In the genomic region with DNA sequence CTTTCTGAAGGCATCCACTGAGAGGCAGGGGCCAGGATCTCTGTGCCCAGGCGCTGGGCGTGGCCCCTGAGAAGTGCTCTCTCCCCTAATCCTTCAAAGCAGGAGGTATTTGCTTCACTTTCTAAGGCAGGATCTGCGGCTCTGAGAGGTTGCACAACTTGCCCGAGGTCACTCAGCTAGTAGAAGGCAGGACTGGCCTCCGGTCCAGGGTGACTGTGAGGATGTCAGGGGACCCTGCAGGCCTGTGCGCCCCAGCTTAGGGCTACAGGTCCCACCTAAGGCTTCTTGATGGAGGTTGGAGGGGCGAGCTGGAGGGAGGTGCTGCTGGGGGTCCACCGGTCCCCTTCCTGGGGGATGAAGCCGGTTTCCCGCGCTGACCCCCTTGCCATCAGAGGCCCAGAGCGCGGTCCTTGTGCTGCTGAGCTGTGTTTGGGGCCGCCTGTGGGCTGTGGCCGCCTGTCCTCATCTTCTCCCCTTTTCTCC, we compare ENCODE assay signal across 9 cellular contexts. TPM values are rescaled to one million over a fixed set of nuclear protein-coding genes. Genes with fewer than 3 reads are reported as not detected.
DNase-seq lines count a peak whose midpoint lies in the region; ATAC-seq and TF ChIP-seq lines count a peak whose summit lies in the region.
"Had no signal": no experiment of that assay in that cellular context is flagged by ENCODE, and none has a peak within 500 bp of the region (broad histone marks: within the 10 kb centered on the region; RNA-seq: fewer than 3 reads in every experiment).

No MANE protein-coding gene starts in this region.

- H3K36me3 Mint-ChIP-seq in activated naive CD4-positive, alpha-beta T cell treated with anti-CD3 and anti-CD28 coated beads, Interleukin-2, amount 50 U/mL, for 72 hours, result no peaks in the 10 kb centered on the region

- no peak overlapping the region for H3K27ac Mint-ChIP-seq in activated naive CD4-positive, alpha-beta T cell treated with anti-CD3 and anti-CD28 coated beads, Interleukin-2, amount 50 U/mL, for 72 hours

- H3K4me3 ChIP-seq in GM12875 (ENCODE audit: low read depth, low read length), result peak overlapping the region; percentile 35
- no peak overlapping the region for H3K4me3 ChIP-seq in skin epidermis

- H3K9me3 Mint-ChIP-seq in activated naive CD4-positive, alpha-beta T cell treated with anti-CD3 and anti-CD28 coated beads, Interleukin-2, amount 50 U/mL, for 72 hours, result no peaks in the 10 kb centered on the region

- peak; percentile 65 for DNase-seq in amniotic epithelial cell (ENCODE audit: low read depth)
- peak; percentile 45 for DNase-seq in left ventricle myocardium superior
- no peak for DNase-seq in activated naive CD4-positive, alpha-beta T cell treated with anti-CD3 and anti-CD28 coated beads, Interleukin-2, amount 50 U/mL, for 72 hours (ENCODE audit: low spot score in 2 of 2)
- no peak for DNase-seq in DMS79 treated with DMSO at 0.1 percent for 48 hours (lab: John Stamatoyannopoulos, UW)
- no peak for DNase-seq in stimulated activated CD4-positive, alpha-beta T cell treated with anti-CD3 and anti-CD28 coated beads, Interleukin-4, amount 100 ng/mL, for 1 hour
- DNase-seq: NCI-H2107 had no signal

- ATAC-seq in left ventricle myocardium superior (peak; percentile 21), GM19035 (IDR thresholded peaks at IDR 0.05; ENCODE audit: unreplicated experiment) (no peak)
- ATAC-seq in activated naive CD4-positive, alpha-beta T cell treated with anti-CD3 and anti-CD28 coated beads, Interleukin-2, amount 50 U/mL, for 72 hours, result no peak

- peak overlapping the region in 12 of 21 experiments; percentile 5 to 65 (median 18) for H3K27ac ChIP-seq in skin epidermis

- no peak for TF ChIP-seq CTCF in GM12875 (IDR thresholded peaks at IDR 0.05; ENCODE audit: borderline replicate concordance, insufficient read depth, low read depth, low read length)

- intact Hi-C loops in left ventricle myocardium superior (cut with micrococcal nuclease), result no loop called here

RNA-seq across cellular contexts. Expression of a gene that starts 1.0 kb away (rescaled TPM):
- not detected for total RNA-seq in left ventricle myocardium superior
- total RNA-seq in activated naive CD4-positive, alpha-beta T cell treated with anti-CD3 and anti-CD28 coated beads, Interleukin-2, amount 50 U/mL, for 72 hours, result 1 to 10 TPM in 1 of 2 donors, under 1 TPM in 1; 0.71 to 1.1 TPM

Comparison
In these comparisons a context has a peak if more than half of its experiments do, and no peak if none do; other contexts are left out.
1. DNase-seq: peak in amniotic epithelial cell (single experiment) and left ventricle myocardium superior (single experiment); none in activated naive CD4-positive, alpha-beta T cell treated with anti-CD3 and anti-CD28 coated beads, Interleukin-2, amount 50 U/mL, for 72 hours (0 of 2), DMS79 treated with DMSO at 0.1 percent for 48 hours (single experiment) and stimulated activated CD4-positive, alpha-beta T cell treated with anti-CD3 and anti-CD28 coated beads, Interleukin-4, amount 100 ng/mL, for 1 hour (single experiment).